In genomic region chr12:57053901-57054300, GRCh38 we compare ENCODE assay signal across 4 cellular contexts. TPM values are rescaled to one million over a fixed set of nuclear protein-coding genes. Genes with fewer than 3 reads are reported as not detected.
"Had no signal": no experiment of that assay in that cellular context is flagged by ENCODE, and none has a peak within 500 bp of the region (broad histone marks: within the 10 kb centered on the region; RNA-seq: fewer than 3 reads in every experiment).

No MANE protein-coding gene starts in this region.

RNA-seq across cellular contexts. Expression of gene MYO1A, which starts 4.0 kb away (rescaled TPM):
- total RNA-seq: HT1080 had no signal
- polyA plus RNA-seq: IgD-negative memory B cell, IMR-90 had no signal

RNA-seq across cellular contexts. Expression of gene TAC3, which starts 37.6 kb away (rescaled TPM):
- total RNA-seq: HT-29, HT1080, IMR-90 had no signal
- polyA plus RNA-seq: IgD-negative memory B cell had no signal
